Comparison of ENCODE assay signal across 8 cellular contexts in genomic region chr6:36912583-36912982, GRCh38. TPM values are rescaled to one million over a fixed set of nuclear protein-coding genes. Genes with fewer than 3 reads are reported as not detected.
DNase-seq lines count a peak whose midpoint lies in the region; ATAC-seq and TF ChIP-seq lines count a peak whose summit lies in the region.

No MANE protein-coding gene starts in this region.

- no peaks in the 10 kb centered on the region for H3K79me2 ChIP-seq in smooth muscle cell (ENCODE audit: low read depth)

- H3K27me3 ChIP-seq in brain microvascular endothelial cell (replicated peaks) (no peaks in the 10 kb centered on the region), smooth muscle cell (ENCODE audit: low read depth) (no peaks in the 10 kb centered on the region), ascending aorta (no peaks in the 10 kb centered on the region)

- intact Hi-C loops in ascending aorta (cut with DNase I), result no loop called here

- 9% methylated on average over 8 of the region's 8 CpGs for WGBS in smooth muscle cell (ENCODE audit: low lambda C conversion rate)

- TF ChIP-seq CTCF in brain microvascular endothelial cell (IDR thresholded peaks at IDR 0.05; ENCODE audit: low read depth, low read length, missing control alignments) (peak; percentile 27), smooth muscle cell (IDR thresholded peaks at IDR 0.05; ENCODE audit: borderline replicate concordance, insufficient read depth, poor library complexity, severe bottlenecking) (no peak), ascending aorta (IDR thresholded peaks at IDR 0.05) (no peak)

- peaks cover 38% of the 10 kb centered on the region for H4K20me1 ChIP-seq in smooth muscle cell (ENCODE audit: low read depth)

- no peak overlapping the region for H2AFZ ChIP-seq in smooth muscle cell (ENCODE audit: low read depth)

- H3K27ac ChIP-seq in brain microvascular endothelial cell (peak overlapping the region; percentile 17), smooth muscle cell (ENCODE audit: low read depth) (peak overlapping the region; percentile 84), ascending aorta (no peak overlapping the region)

- peaks cover 32% of the 10 kb centered on the region for H3F3A ChIP-seq in smooth muscle cell (ENCODE audit: low read depth)

- DNase-seq in T-helper 1 cell (peak; percentile 18 to 96 (median 47)), brain microvascular endothelial cell (peak; percentile 75), smooth muscle cell (lab: John Stamatoyannopoulos, UW; ENCODE audit: unreplicated experiment) (no peak), ascending aorta (ENCODE audit: low spot score in 2 of 2) (no peak), inferior parietal cortex (ENCODE audit: extremely low spot score) (no peak), SK-N-DZ (ENCODE audit: low spot score) (no peak)

- peaks cover 29% of the 10 kb centered on the region for H3K4me1 ChIP-seq in smooth muscle cell (ENCODE audit: low read depth)
- H3K4me1 ChIP-seq in ascending aorta, result peaks cover 3 to 19% of the 10 kb centered on the region in 2 donors

- peak overlapping the region; percentile 75 for H3K4me2 ChIP-seq in smooth muscle cell

- ATAC-seq in GM18520 (IDR thresholded peaks at IDR 0.05; ENCODE audit: unreplicated experiment) (peak; percentile 77), HG02938 (IDR thresholded peaks at IDR 0.05; ENCODE audit: unreplicated experiment) (peak; percentile 86)

- peak overlapping the region; percentile 30 for H3K9ac ChIP-seq in smooth muscle cell (ENCODE audit: low read depth)

- in situ Hi-C loops in brain microvascular endothelial cell (cut with HindIII; ENCODE audit: low pct_ligation_motif_present, low sequenced_read_pairs), result no loop called here

- H3K36me3 ChIP-seq in brain microvascular endothelial cell (replicated peaks) (peaks cover 25% of the 10 kb centered on the region), smooth muscle cell (ENCODE audit: low read depth) (no peaks in the 10 kb centered on the region), ascending aorta (peaks cover 25 to 44% of the 10 kb centered on the region in 2 donors)

- H3K4me3 ChIP-seq in brain microvascular endothelial cell (ENCODE audit: low read depth, low read length), result no peak overlapping the region
- H3K4me3 ChIP-seq in smooth muscle cell, result no peak overlapping the region
- H3K4me3 ChIP-seq in ascending aorta, result no peak overlapping the region

- H3K9me3 ChIP-seq in smooth muscle cell (replicated peaks; ENCODE audit: low read depth), result no peaks in the 10 kb centered on the region
- H3K9me3 ChIP-seq in ascending aorta, result no peaks in the 10 kb centered on the region

RNA-seq across cellular contexts. Expression of gene C6orf89, which starts 26.8 kb away (rescaled TPM):
- total RNA-seq in smooth muscle cell, result 40.7 and 45.7 TPM in 2 replicates
- 43.7 and 44.6 TPM in 2 replicates for polyA plus RNA-seq in smooth muscle cell
- 21.6 TPM for total RNA-seq in ascending aorta
- polyA plus RNA-seq in SK-N-DZ (2014; cell fraction: cytosol; rRNA removed), result 23.4 and 37.6 TPM in 2 replicates
- polyA plus RNA-seq in SK-N-DZ (2014; cell fraction: nucleus; rRNA removed), result 15.3 and 17.5 TPM in 2 replicates

RNA-seq across cellular contexts. Expression of gene PPIL1, which starts 38.0 kb away (rescaled TPM):
- total RNA-seq in smooth muscle cell (49.3 and 57.6 TPM in 2 replicates), ascending aorta (24.2 TPM)
- 34.6 and 45.4 TPM in 2 replicates for polyA plus RNA-seq in smooth muscle cell
- polyA plus RNA-seq in SK-N-DZ (2014; cell fraction: cytosol; rRNA removed), result 92.8 and 98.3 TPM in 2 replicates
- polyA plus RNA-seq in SK-N-DZ (2014; cell fraction: nucleus; rRNA removed), result 40.9 and 44.3 TPM in 2 replicates

RNA-seq across cellular contexts. Expression of gene PI16, which starts 42.0 kb away (rescaled TPM):
- 1.2 and 4.1 TPM in 2 replicates for total RNA-seq in smooth muscle cell
- polyA plus RNA-seq in smooth muscle cell, result 7.2 and 9.6 TPM in 2 replicates
- total RNA-seq in ascending aorta, result 33.5 TPM
- not detected in 2 replicates for polyA plus RNA-seq in SK-N-DZ (2014; cell fraction: cytosol; rRNA removed)
- not detected in 2 replicates for polyA plus RNA-seq in SK-N-DZ (2014; cell fraction: nucleus; rRNA removed)

Comparison
In these comparisons a context has a peak if more than half of its experiments do, and no peak if none do; other contexts are left out.
1. DNase-seq: peak in T-helper 1 cell (5 of 5) and brain microvascular endothelial cell (single experiment); none in smooth muscle cell (single experiment), ascending aorta (0 of 2), inferior parietal cortex (single experiment) and SK-N-DZ (single experiment).
2. H3K27ac ChIP-seq: peak in brain microvascular endothelial cell (single experiment) and smooth muscle cell (single experiment); none in ascending aorta (0 of 2).